Comparison of ENCODE assay signal across 24 cellular contexts in the genomic region with DNA sequence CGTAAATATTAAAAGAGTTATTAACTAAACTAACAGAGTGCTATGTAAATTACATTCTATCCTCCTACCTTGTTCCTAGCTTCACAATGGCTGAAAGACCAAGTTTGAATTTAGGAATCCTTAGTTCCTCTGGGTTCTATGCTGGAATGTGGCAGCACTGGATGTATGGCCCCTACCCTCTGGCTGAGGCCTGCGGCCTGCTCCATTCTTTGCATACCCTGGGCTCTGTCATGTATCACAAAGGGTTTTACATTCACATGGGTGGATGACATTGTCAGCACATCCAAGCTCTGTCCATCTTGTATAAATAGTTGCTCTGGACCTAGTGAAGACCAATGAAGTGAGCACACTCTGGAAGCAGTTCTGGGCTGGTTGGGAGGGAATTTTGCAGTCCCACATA.
"Had no signal": no experiment of that assay in that cellular context is flagged by ENCODE, and none has a peak within 500 bp of the region (broad histone marks: within the 10 kb centered on the region; RNA-seq: fewer than 3 reads in every experiment).

No MANE protein-coding gene starts in this region.

- H3K27ac Mint-ChIP-seq: activated naive CD4-positive, alpha-beta T cell treated with anti-CD3 and anti-CD28 coated beads, Interleukin-2, amount 10 ng/mL, durations not matched to agents 7 days and 5 days; activated naive CD8-positive, alpha-beta T cell treated with anti-CD3 and anti-CD28 coated beads for 36 hours; activated T-cell treated with anti-CD3 and anti-CD28 coated beads, Interleukin-2, amount 50 U/mL, for 72 hours; activated T-helper 2 cell treated with anti-CD3 and anti-CD28 coated beads, Interferon-gamma antibody, Interleukin-2, Interleukin-4, amounts not matched to agents 10 μg/mL and 5 μg/mL and 100 μg/mL, durations not matched to agents 14 hours and 24 hours and 36 hours; T-helper 1 cell treated with Interleukin-12 subunit alpha and Interleukin-12 subunit beta and Interleukin-4 antibody, amounts not matched to agents 30 μg/mL and 1 μg/mL, for 36 hours had no signal

- H3K9me3 Mint-ChIP-seq: activated naive CD4-positive, alpha-beta T cell treated with anti-CD3 and anti-CD28 coated beads, Interleukin-2, amount 10 ng/mL, durations not matched to agents 7 days and 5 days; activated naive CD8-positive, alpha-beta T cell treated with anti-CD3 and anti-CD28 coated beads for 36 hours; activated T-cell treated with anti-CD3 and anti-CD28 coated beads, Interleukin-2, amount 50 U/mL, for 72 hours; activated T-helper 2 cell treated with anti-CD3 and anti-CD28 coated beads, Interferon-gamma antibody, Interleukin-2, Interleukin-4, amounts not matched to agents 10 μg/mL and 5 μg/mL and 100 μg/mL, durations not matched to agents 14 hours and 24 hours and 36 hours; T-helper 1 cell treated with Interleukin-12 subunit alpha and Interleukin-12 subunit beta and Interleukin-4 antibody, amounts not matched to agents 30 μg/mL and 1 μg/mL, for 36 hours had no signal

- H3K36me3 Mint-ChIP-seq: activated naive CD4-positive, alpha-beta T cell treated with anti-CD3 and anti-CD28 coated beads, Interleukin-2, amount 10 ng/mL, durations not matched to agents 7 days and 5 days; activated naive CD8-positive, alpha-beta T cell treated with anti-CD3 and anti-CD28 coated beads for 36 hours had no signal

- H3K4me1 Mint-ChIP-seq: activated naive CD4-positive, alpha-beta T cell treated with anti-CD3 and anti-CD28 coated beads, Interleukin-2, amount 10 ng/mL, durations not matched to agents 7 days and 5 days; activated naive CD8-positive, alpha-beta T cell treated with anti-CD3 and anti-CD28 coated beads for 36 hours had no signal

- H3K27me3 ChIP-seq: SJSA1 had no signal

- ATAC-seq: PC-3, SK-N-SH treated with all-trans-retinoic acid at 6 μM for 48 hours had no signal

- H3K9me3 ChIP-seq: SJSA1 had no signal

- H3K36me3 ChIP-seq: SJSA1 had no signal

- H3K4me3 ChIP-seq: SJSA1 had no signal

- H3K4me3 Mint-ChIP-seq: activated naive CD4-positive, alpha-beta T cell treated with anti-CD3 and anti-CD28 coated beads, Interleukin-2, amount 10 ng/mL, durations not matched to agents 7 days and 5 days; activated naive CD8-positive, alpha-beta T cell treated with anti-CD3 and anti-CD28 coated beads for 36 hours; activated T-cell treated with anti-CD3 and anti-CD28 coated beads, Interleukin-2, amount 50 U/mL, for 72 hours; T-helper 1 cell treated with Interleukin-12 subunit alpha and Interleukin-12 subunit beta and Interleukin-4 antibody, amounts not matched to agents 30 μg/mL and 1 μg/mL, for 36 hours had no signal

- H3K27ac ChIP-seq: SJSA1 had no signal

- DNase-seq: activated CD4-positive, alpha-beta T cell treated with anti-CD3 and anti-CD28 coated beads for 48 hours; activated CD4-positive, alpha-beta T cell treated with anti-CD3 and anti-CD28 coated beads, Interleukin-2, amount 50 U/mL, for 48 hours; activated CD4-positive, CD25-positive, alpha-beta regulatory T cell treated with anti-CD3 and anti-CD28 coated beads, Interleukin-2, amount 50 U/mL, for 72 hours; activated CD8-positive, alpha-beta memory T cell treated with anti-CD3 and anti-CD28 coated beads for 24 hours; activated gamma-delta T cell treated with Interleukin-2 at 50 U/mL for 16 hours; activated naive CD4-positive, alpha-beta T cell treated with anti-CD3 and anti-CD28 coated beads, Interleukin-2, amount 10 ng/mL, durations not matched to agents 7 days and 5 days; activated naive CD8-positive, alpha-beta T cell treated with anti-CD3 and anti-CD28 coated beads for 36 hours; activated T-cell treated with anti-CD3 and anti-CD28 coated beads, Interleukin-2, amount 50 U/mL, for 72 hours; anterior cingulate cortex; cerebellar nuclear complex; KG1; MV-4-11; NCI-H1092 treated with DMSO at 0.1 percent for 48 hours; NCI-H1417 treated with DMSO at 0.1 percent for 48 hours; NCI-H1694; NCI-H2081; NCI-H446; NCI-H524; PC-3; SHP77 had no signal
